Comparison of ENCODE assay signal across 8 cellular contexts in genomic region chr2:27133905-27134780, GRCh38. TPM values are rescaled to one million over a fixed set of nuclear protein-coding genes. Genes with fewer than 3 reads are reported as not detected.
DNase-seq lines count a peak whose midpoint lies in the region; ATAC-seq and TF ChIP-seq lines count a peak whose summit lies in the region.

A gene with protein sequence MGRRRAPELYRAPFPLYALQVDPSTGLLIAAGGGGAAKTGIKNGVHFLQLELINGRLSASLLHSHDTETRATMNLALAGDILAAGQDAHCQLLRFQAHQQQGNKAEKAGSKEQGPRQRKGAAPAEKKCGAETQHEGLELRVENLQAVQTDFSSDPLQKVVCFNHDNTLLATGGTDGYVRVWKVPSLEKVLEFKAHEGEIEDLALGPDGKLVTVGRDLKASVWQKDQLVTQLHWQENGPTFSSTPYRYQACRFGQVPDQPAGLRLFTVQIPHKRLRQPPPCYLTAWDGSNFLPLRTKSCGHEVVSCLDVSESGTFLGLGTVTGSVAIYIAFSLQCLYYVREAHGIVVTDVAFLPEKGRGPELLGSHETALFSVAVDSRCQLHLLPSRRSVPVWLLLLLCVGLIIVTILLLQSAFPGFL (minus strand): TSS chr2:27134636. CDS start chr2:27134421, 215 bp downstream.

- H3K36me3 ChIP-seq in kidney epithelial cell (ENCODE audit: control insufficient read depth, insufficient read depth, low read length), result peaks cover 4% of the 10 kb centered on the region

- peaks cover 3% of the 10 kb centered on the region for H3K27me3 ChIP-seq in kidney epithelial cell (ENCODE audit: control insufficient read depth, insufficient read depth, low read length)

- ATAC-seq in GM19043 (IDR thresholded peaks at IDR 0.05; ENCODE audit: low read depth, unreplicated experiment) (peak; percentile 78), HG03378 (IDR thresholded peaks at IDR 0.05; ENCODE audit: unreplicated experiment) (peak; percentile 71)

- TF ChIP-seq CTCF in AG10803 (conservative IDR thresholded peaks at IDR 0.05; ENCODE audit: low read length) (peak; percentile 55), kidney epithelial cell (IDR thresholded peaks at IDR 0.05; ENCODE audit: insufficient read depth, low read length, poor library complexity, severe bottlenecking) (peak; percentile 33)

- peak within 1 kb of the TSS; percentile 86 for H3K4me3 ChIP-seq in AG10803 (ENCODE audit: low read length)
- H3K4me3 ChIP-seq in kidney epithelial cell (ENCODE audit: low read depth, low read length), result peak within 1 kb of the TSS; percentile 96

- DNase-seq in AG10803 (ENCODE audit: low read depth) (peak; percentile 90), NCI-H510A (lab: John Stamatoyannopoulos, UW) (peak; percentile 92), cerebellum (ENCODE audit: low spot score) (peak; percentile 98), kidney epithelial cell (ENCODE audit: low read depth) (peak; percentile 72)
- DNase-seq in activated CD4-positive, alpha-beta T cell treated with anti-CD3 and anti-CD28 coated beads for 1 hour, result peak; percentile 98
- DNase-seq in stimulated activated CD4-positive, alpha-beta T cell treated with anti-CD3 and anti-CD28 coated beads, Interleukin-15, amount 100 ng/mL, for 48 hours (ENCODE audit: low read depth in 2 of 2), result peak; percentile 96 to 98

RNA-seq across cellular contexts. Expression of the gene that starts here (rescaled TPM):
- 18.9 TPM for total RNA-seq in cerebellum
- total RNA-seq in kidney epithelial cell, result 66.0 and 71.1 TPM in 2 replicates

Comparison
In these comparisons a context has a peak if more than half of its experiments do, and no peak if none do; other contexts are left out.
1. Peak in every context shown above with its lines: DNase-seq, ATAC-seq and H3K4me3 ChIP-seq.